Comparison of ENCODE assay signal across 32 cellular contexts in genomic region chr13:36082806-36083205, GRCh38. TPM values are rescaled to one million over a fixed set of nuclear protein-coding genes. Genes with fewer than 3 reads are reported as not detected.
"Had no signal": no experiment of that assay in that cellular context is flagged by ENCODE, and none has a peak within 500 bp of the region (broad histone marks: within the 10 kb centered on the region; RNA-seq: fewer than 3 reads in every experiment).

No MANE protein-coding gene starts in this region.

- H3K9ac ChIP-seq: neural progenitor cell, parathyroid adenoma had no signal

- H3K27ac ChIP-seq: neural progenitor cell, ovary, parathyroid adenoma, psoas muscle, right lobe of liver, sigmoid colon, skin epidermis, spleen, suprapubic skin, testis, tibial artery, transverse colon, upper lobe of right lung, uterus had no signal

- H3K9me3 ChIP-seq: ovary, psoas muscle, right lobe of liver, sigmoid colon, spleen, suprapubic skin, testis, tibial artery, transverse colon, upper lobe of right lung, uterus had no signal

- H3K4me1 Mint-ChIP-seq: naive thymus-derived CD4-positive, alpha-beta T cell; neural progenitor cell; stimulated activated memory B cell treated with anti-CD40 and anti-IgM and Interleukin-4, amounts not matched to agents 10 μg/mL and 1 μg/mL and 100 μg/mL, for 72 hours; stimulated activated naive CD8-positive, alpha-beta T cell treated with anti-CD3 and anti-CD28 coated beads, Interleukin-15, amount 100 ng/mL, for 72 hours had no signal

- H3K27me3 Mint-ChIP-seq: natural killer cell treated with Interleukin-12 subunit alpha and Interleukin-12 subunit beta and Interleukin-15 and Interleukin-18, amount 100 ng/mL, for 72 hours; progenitor cell of endocrine pancreas; stimulated activated memory B cell treated with anti-CD40 and anti-IgM and Interleukin-4, amounts not matched to agents 10 μg/mL and 1 μg/mL and 100 μg/mL, for 72 hours; stimulated activated naive CD8-positive, alpha-beta T cell treated with anti-CD3 and anti-CD28 coated beads, Interleukin-15, amount 100 ng/mL, for 72 hours had no signal

- DNase-seq: naive thymus-derived CD4-positive, alpha-beta T cell; occipital lobe; ovary; posterior cingulate gyrus; psoas muscle; right cardiac atrium; right lobe of liver; sigmoid colon; spleen; stimulated activated CD4-positive, alpha-beta T cell treated with anti-CD3 and anti-CD28 coated beads, Interleukin-12 subunit alpha, Interleukin-12 subunit beta, amount 100 ng/mL, for 4 hours; stimulated activated CD4-positive, alpha-beta T cell treated with anti-CD3 and anti-CD28 coated beads, Interleukin-1b, Interleukin-23, amount 100 ng/mL, for 48 hours; stimulated activated CD4-positive, alpha-beta T cell treated with anti-CD3 and anti-CD28 coated beads, Interleukin-4, amount 100 ng/mL, for 1 hour; stimulated activated CD4-positive, alpha-beta T cell treated with anti-CD3 and anti-CD28 coated beads, Interleukin-4, amount 100 ng/mL, for 4 hours; stimulated activated CD8-positive, alpha-beta memory T cell treated with anti-CD3 and anti-CD28 coated beads, Interleukin-4, amount 100 ng/mL, for 48 hours; stimulated activated naive CD4-positive, alpha-beta T cell; stimulated activated naive CD8-positive, alpha-beta T cell treated with anti-CD3 and anti-CD28 coated beads, Interleukin-15, amount 100 ng/mL, for 72 hours; stimulated activated naive CD8-positive, alpha-beta T cell treated with anti-CD3 and anti-CD28 coated beads, Interleukin-15, Interleukin-2, amounts not matched to agents 100 U/mL and 50 U/mL, for 24 hours; substantia nigra; testis; tibial artery; transverse colon; upper lobe of right lung; uterus had no signal

- H3K27me3 ChIP-seq: neural progenitor cell, ovary, right lobe of liver, sigmoid colon, spleen, suprapubic skin, testis, tibial artery, transverse colon, upper lobe of right lung, uterus had no signal

- H3K27ac Mint-ChIP-seq: naive thymus-derived CD4-positive, alpha-beta T cell; natural killer cell treated with Interleukin-12 subunit alpha and Interleukin-12 subunit beta and Interleukin-15 and Interleukin-18, amount 100 ng/mL, for 72 hours; neural progenitor cell; progenitor cell of endocrine pancreas; stimulated activated memory B cell treated with anti-CD40 and anti-IgM and Interleukin-4, amounts not matched to agents 10 μg/mL and 1 μg/mL and 100 μg/mL, for 72 hours; stimulated activated naive CD8-positive, alpha-beta T cell treated with anti-CD3 and anti-CD28 coated beads, Interleukin-15, amount 100 ng/mL, for 72 hours; type B pancreatic cell had no signal

- H3K4me3 ChIP-seq: neural progenitor cell, ovary, psoas muscle, right lobe of liver, sigmoid colon, skin epidermis, smooth muscle cell, spleen, suprapubic skin, testis, tibial artery, transverse colon, upper lobe of right lung, uterus had no signal

- H3K4me3 Mint-ChIP-seq: naive thymus-derived CD4-positive, alpha-beta T cell; natural killer cell treated with Interleukin-12 subunit alpha and Interleukin-12 subunit beta and Interleukin-15 and Interleukin-18, amount 100 ng/mL, for 72 hours; neural progenitor cell; stimulated activated memory B cell treated with anti-CD40 and anti-IgM and Interleukin-4, amounts not matched to agents 10 μg/mL and 1 μg/mL and 100 μg/mL, for 72 hours; stimulated activated naive CD8-positive, alpha-beta T cell treated with anti-CD3 and anti-CD28 coated beads, Interleukin-15, amount 100 ng/mL, for 72 hours; type B pancreatic cell had no signal

- H3K4me1 ChIP-seq: parathyroid adenoma, psoas muscle, right lobe of liver, sigmoid colon, spleen, suprapubic skin, testis, tibial artery, transverse colon, upper lobe of right lung, uterus had no signal

- ATAC-seq: naive thymus-derived CD4-positive, alpha-beta T cell; natural killer cell treated with Interleukin-12 subunit alpha and Interleukin-12 subunit beta and Interleukin-15 and Interleukin-18, amount 100 ng/mL, for 72 hours; right cardiac atrium; right lobe of liver; stimulated activated memory B cell treated with anti-CD40 and anti-IgM and Interleukin-4, amounts not matched to agents 10 μg/mL and 1 μg/mL and 100 μg/mL, for 72 hours; stimulated activated naive CD8-positive, alpha-beta T cell treated with anti-CD3 and anti-CD28 coated beads, Interleukin-15, amount 100 ng/mL, for 72 hours; stimulated activated naive CD8-positive, alpha-beta T cell treated with anti-CD3 and anti-CD28 coated beads, Interleukin-15, Interleukin-2, amounts not matched to agents 100 U/mL and 50 U/mL, for 24 hours; upper lobe of right lung had no signal

- H2AFZ ChIP-seq: neural progenitor cell, parathyroid adenoma had no signal

- H3K36me3 ChIP-seq: neural progenitor cell, ovary, right lobe of liver, sigmoid colon, spleen, suprapubic skin, tibial artery, transverse colon, upper lobe of right lung, uterus had no signal

- H3K36me3 Mint-ChIP-seq: naive thymus-derived CD4-positive, alpha-beta T cell; natural killer cell treated with Interleukin-12 subunit alpha and Interleukin-12 subunit beta and Interleukin-15 and Interleukin-18, amount 100 ng/mL, for 72 hours; stimulated activated memory B cell treated with anti-CD40 and anti-IgM and Interleukin-4, amounts not matched to agents 10 μg/mL and 1 μg/mL and 100 μg/mL, for 72 hours had no signal

- H3K4me2 ChIP-seq: neural progenitor cell, smooth muscle cell had no signal

- H3K79me2 ChIP-seq: parathyroid adenoma had no signal

RNA-seq across cellular contexts. Expression of gene DCLK1, which starts 48.4 kb away (rescaled TPM):
- total RNA-seq: naive thymus-derived CD4-positive, alpha-beta T cell; natural killer cell treated with Interleukin-12 subunit alpha and Interleukin-12 subunit beta and Interleukin-15 and Interleukin-18, amount 100 ng/mL, for 72 hours had no signal
- polyA plus RNA-seq: naive thymus-derived CD4-positive, alpha-beta T cell; smooth muscle cell had no signal
